ENCODE assay signal across 1 cellular context in genomic region chr17:46074540-46074939, GRCh38.
TF ChIP-seq lines count a peak whose summit lies in the region.

No MANE protein-coding gene starts in this region.

TF ChIP-seq in HEK293, 187 proteins besides CTCF, POLR2A, EP300 and RAD21 (continued from another document):
- TF ChIP-seq ZNF221 (tag by site-specific recombination; IDR thresholded peaks at IDR 0.05; ENCODE audit: borderline replicate concordance) = no peak
- no peak for TF ChIP-seq ZNF596 (tag by site-specific recombination; IDR thresholded peaks at IDR 0.05)
- peak; percentile 96 for TF ChIP-seq ZNF518A (tag by site-specific recombination; conservative IDR thresholded peaks at IDR 0.05; ENCODE audit: low read depth)
- 0 out of 2 replicates have a peak, but pooled peaks have one; percentile 49 for TF ChIP-seq ZNF530 (tag by site-specific recombination; IDR thresholded peaks at IDR 0.05; ENCODE audit: low read depth)
- TF ChIP-seq PRDM1 (tag by site-specific recombination; IDR thresholded peaks at IDR 0.05) = no peak
- no peak for TF ChIP-seq ZNF175 (tag by site-specific recombination; IDR thresholded peaks at IDR 0.05)
- TF ChIP-seq KLF7 (tag by site-specific recombination; IDR thresholded peaks at IDR 0.05; ENCODE audit: borderline replicate concordance) = peak; percentile 49; the same call in 1 of the 2 replicates
- peak; percentile 97 for TF ChIP-seq ZNF394 (tag by site-specific recombination; IDR thresholded peaks at IDR 0.05; ENCODE audit: borderline replicate concordance)
- TF ChIP-seq BCL11B (tag by site-specific recombination; IDR thresholded peaks at IDR 0.05; ENCODE audit: low read depth) = no peak
- TF ChIP-seq SALL2 (tag by site-specific recombination; IDR thresholded peaks at IDR 0.05; ENCODE audit: borderline replicate concordance) = no peak
- TF ChIP-seq ZNF654 (tag by site-specific recombination; IDR thresholded peaks at IDR 0.05; ENCODE audit: low read depth) = peak; percentile 42
- TF ChIP-seq ZBTB7A (tag by site-specific recombination; IDR thresholded peaks at IDR 0.05; ENCODE audit: low read depth) = no peak
- TF ChIP-seq ZNF843 (tag by site-specific recombination; IDR thresholded peaks at IDR 0.05) = no peak
- no peak for TF ChIP-seq FEZF1 (tag by site-specific recombination; IDR thresholded peaks at IDR 0.05)
- peak; percentile 92 for TF ChIP-seq ZNF140 (tag by site-specific recombination; IDR thresholded peaks at IDR 0.05)
TF ChIP-seq in HEK293: peak in this region for 43.
